In genomic region chr16:29891525-29892457, GRCh38 we compare ENCODE assay signal across 1 cellular context.
TF ChIP-seq lines count a peak whose summit lies in the region.

No MANE protein-coding gene starts in this region.

TF ChIP-seq in HepG2, 621 proteins besides CTCF, POLR2A, EP300 and RAD21 (continued from another document and continues in another):
- TF ChIP-seq CSRNP1 (CRISPR knock-in tag; IDR thresholded peaks at IDR 0.05) (no peak), ZBTB38 (CRISPR knock-in tag; IDR thresholded peaks at IDR 0.05) (no peak), ZNF17 (CRISPR knock-in tag; IDR thresholded peaks at IDR 0.05) (no peak), ZNF724P (CRISPR knock-in tag; IDR thresholded peaks at IDR 0.05; ENCODE audit: borderline replicate concordance) (no peak), RAD51 (IDR thresholded peaks at IDR 0.05; ENCODE audit: borderline replicate concordance) (no peak), TOE1 (CRISPR knock-in tag; IDR thresholded peaks at IDR 0.05) (no peak), ZNF326 (CRISPR knock-in tag; IDR thresholded peaks at IDR 0.05; ENCODE audit: borderline replicate concordance) (no peak), HMG20B (CRISPR knock-in tag; conservative IDR thresholded peaks at IDR 0.05) (no peak; the same call in 1 of the 2 replicates), POLR2AphosphoS5 (IDR thresholded peaks at IDR 0.05; ENCODE audit: low read depth, low read length) (no peak), SMAD9 (CRISPR knock-in tag; IDR thresholded peaks at IDR 0.05) (0 out of 2 replicates have a peak, but pooled peaks have one; percentile 41), FOXK2 (IDR thresholded peaks at IDR 0.05) (no peak), HNF4A (CRISPR knock-in tag; IDR thresholded peaks at IDR 0.05) (peak; percentile 92), ZNF589 (CRISPR knock-in tag; conservative IDR thresholded peaks at IDR 0.05) (no peak), IKZF5 (CRISPR knock-in tag; IDR thresholded peaks at IDR 0.05) (no peak; the same call in 1 of the 2 replicates), PREB (CRISPR knock-in tag; IDR thresholded peaks at IDR 0.05) (no peak), YEATS4 (CRISPR knock-in tag; IDR thresholded peaks at IDR 0.05; ENCODE audit: borderline replicate concordance) (peak; percentile 72; the same call in 1 of the 2 replicates), ATF3 (CRISPR knock-in tag; IDR thresholded peaks at IDR 0.05) (no peak), ZBTB7B (CRISPR knock-in tag; IDR thresholded peaks at IDR 0.05) (peak; percentile 49; the same call in 1 of the 2 replicates), CAMTA2 (CRISPR knock-in tag; IDR thresholded peaks at IDR 0.05; ENCODE audit: borderline replicate concordance) (no peak; the same call in 1 of the 2 replicates), TFAP4 (IDR thresholded peaks at IDR 0.05; ENCODE audit: borderline replicate concordance, low read depth) (no peak), ZSCAN21 (CRISPR knock-in tag; IDR thresholded peaks at IDR 0.05; ENCODE audit: borderline replicate concordance) (0 out of 2 replicates have a peak, but pooled peaks have one; percentile 45), ZBTB33 (CRISPR knock-in tag; IDR thresholded peaks at IDR 0.05) (no peak), JUN (CRISPR knock-in tag; IDR thresholded peaks at IDR 0.05) (no peak), ZNF580 (CRISPR knock-in tag; IDR thresholded peaks at IDR 0.05; ENCODE audit: borderline replicate concordance, low read depth) (no peak), ZNF768 (CRISPR knock-in tag; IDR thresholded peaks at IDR 0.05) (no peak), NFIC (IDR thresholded peaks at IDR 0.05; ENCODE audit: low read length) (no peak), POLR2G (IDR thresholded peaks at IDR 0.05; ENCODE audit: low read depth, low read length) (peak; percentile 37; the same call in 1 of the 2 replicates), ZNF713 (CRISPR knock-in tag; IDR thresholded peaks at IDR 0.05) (no peak), ZMYM4 (CRISPR knock-in tag; IDR thresholded peaks at IDR 0.05) (no peak), ZSCAN5A (CRISPR knock-in tag; IDR thresholded peaks at IDR 0.05; ENCODE audit: borderline replicate concordance) (peak; percentile 65; the same call in 1 of the 2 replicates), ZNF776 (CRISPR knock-in tag; IDR thresholded peaks at IDR 0.05) (no peak), ZBTB3 (CRISPR knock-in tag; IDR thresholded peaks at IDR 0.05; ENCODE audit: borderline replicate concordance, low read depth) (no peak), PRDM10 (CRISPR knock-in tag; IDR thresholded peaks at IDR 0.05; ENCODE audit: low read depth) (no peak; the same call in 1 of the 2 replicates), PAWR (CRISPR knock-in tag; IDR thresholded peaks at IDR 0.05; ENCODE audit: borderline replicate concordance) (no peak), HIC2 (CRISPR knock-in tag; IDR thresholded peaks at IDR 0.05; ENCODE audit: low read depth) (no peak), SNRNP70 (IDR thresholded peaks at IDR 0.05; ENCODE audit: low read depth, low read length) (no peak), ZFP36 (IDR thresholded peaks at IDR 0.05; ENCODE audit: borderline replicate concordance, low read depth, low read length, partially characterized antibody) (no peak), ZNF546 (CRISPR knock-in tag; conservative IDR thresholded peaks at IDR 0.05) (no peak), SPEN (CRISPR knock-in tag; IDR thresholded peaks at IDR 0.05; ENCODE audit: low read depth) (no peak), ZNF563 (CRISPR knock-in tag; IDR thresholded peaks at IDR 0.05) (no peak), CHCHD3 (CRISPR knock-in tag; IDR thresholded peaks at IDR 0.05) (no peak), NFYC (CRISPR knock-in tag; IDR thresholded peaks at IDR 0.05) (no peak; the same call in 1 of the 2 replicates), RELA (CRISPR knock-in tag; IDR thresholded peaks at IDR 0.05) (no peak), ZNF207 (IDR thresholded peaks at IDR 0.05; ENCODE audit: borderline replicate concordance) (no peak), ZNF878 (CRISPR knock-in tag; IDR thresholded peaks at IDR 0.05) (no peak), UBTF (CRISPR knock-in tag; IDR thresholded peaks at IDR 0.05) (no peak), SCMH1 (CRISPR knock-in tag; IDR thresholded peaks at IDR 0.05; ENCODE audit: borderline replicate concordance) (no peak), JUND (CRISPR knock-in tag; IDR thresholded peaks at IDR 0.05) (no peak)
